Comparison of ENCODE assay signal across 18 cellular contexts in genomic region chr17:20171741-20172377, GRCh38.
DNase-seq lines count a peak whose midpoint lies in the region; ATAC-seq, FAIRE-seq and TF ChIP-seq lines count a peak whose summit lies in the region.
"Had no signal": no experiment of that assay in that cellular context is flagged by ENCODE, and none has a peak within 500 bp of the region (broad histone marks: within the 10 kb centered on the region; RNA-seq: fewer than 3 reads in every experiment).

No MANE protein-coding gene starts in this region.

- H4K8ac ChIP-seq in IMR-90 (ENCODE audit: low read depth in 2 of 2, low read length in 2 of 2) = no peak overlapping the region

- TF ChIP-seq CTCF in IMR-90 (conservative IDR thresholded peaks at IDR 0.05; ENCODE audit: low read depth, low read length) = no peak
- no peak for TF ChIP-seq CTCF in astrocyte (IDR thresholded peaks at IDR 0.05; ENCODE audit: insufficient read depth, low read depth, low read length)
- no peak for TF ChIP-seq CTCF in tibial nerve (IDR thresholded peaks at IDR 0.05)

- peak overlapping the region; percentile 95 for H3K27ac Mint-ChIP-seq in astrocyte (ENCODE audit: unreplicated experiment)
- no peak overlapping the region for H3K27ac Mint-ChIP-seq in activated CD4-positive, alpha-beta T cell treated with anti-CD3 and anti-CD28 coated beads, Interleukin-2, amount 10 ng/mL, durations not matched to agents 24 days and 14 days
- H3K27ac Mint-ChIP-seq: T-helper 1 cell treated with Interleukin-12 subunit alpha and Interleukin-12 subunit beta and Interleukin-4 antibody, amounts not matched to agents 30 μg/mL and 1 μg/mL, for 36 hours; type B pancreatic cell had no signal

- dilution Hi-C loops in IMR-90 (cut with HindIII; ENCODE audit: low sequenced_read_pairs, unreplicated experiment) = no loop called here

- no peaks in the 10 kb centered on the region for H3K27me3 Mint-ChIP-seq in astrocyte (ENCODE audit: low read depth, unreplicated experiment)
- peaks cover 17% of the 10 kb centered on the region for H3K27me3 Mint-ChIP-seq in activated CD4-positive, alpha-beta T cell treated with anti-CD3 and anti-CD28 coated beads, Interleukin-2, amount 10 ng/mL, durations not matched to agents 24 days and 14 days
- H3K27me3 Mint-ChIP-seq: type B pancreatic cell had no signal

- no peak for TF ChIP-seq EP300 in tibial nerve (IDR thresholded peaks at IDR 0.05)

- H3K4me1 ChIP-seq in IMR-90 (ENCODE audit: control insufficient read depth, insufficient read depth, low read length) = peaks cover 30% of the 10 kb centered on the region
- H3K4me1 ChIP-seq in astrocyte (ENCODE audit: insufficient read depth, low read length) = peaks cover 34% of the 10 kb centered on the region
- peaks cover 0 to 30% (median 0%) of the 10 kb centered on the region in 4 donors for H3K4me1 ChIP-seq in tibial nerve
- H3K4me1 ChIP-seq: pancreas had no signal

- H3K9ac ChIP-seq in IMR-90 (ENCODE audit: low read depth, low read length) (no peak overlapping the region), astrocyte (ENCODE audit: low read length) (no peak overlapping the region)
- H3K9ac ChIP-seq: BLaER1 treated with 17β-estradiol and CSF1 and Interleukin-3, amounts not matched to agents 10 nM and 100 nM had no signal

- BruUV-seq in IMR-90 (replicated peaks; lab: Mats Ljungman, UMichigan) = no TSS peak

- intact Hi-C loops in IMR-90 (cut with micrococcal nuclease) = no loop called here
- intact Hi-C loops in activated CD4-positive, alpha-beta T cell treated with anti-CD3 and anti-CD28 coated beads, Interleukin-2, amount 10 ng/mL, durations not matched to agents 24 days and 14 days (cut with micrococcal nuclease) = no loop called here

- no peak overlapping the region for H3K4me3 ChIP-seq in IMR-90 (ENCODE audit: insufficient read depth, low read depth, low read length)
- H3K4me3 ChIP-seq in astrocyte (ENCODE audit: insufficient read depth, low read depth, low read length) = no peak overlapping the region
- no peak overlapping the region for H3K4me3 ChIP-seq in tibial nerve
- H3K4me3 ChIP-seq: BLaER1 treated with 17β-estradiol and CSF1 and Interleukin-3, amounts not matched to agents 10 nM and 100 nM; coronary artery; pancreas had no signal

- peak overlapping the region; percentile 58 for H3K4me3 Mint-ChIP-seq in astrocyte (ENCODE audit: unreplicated experiment)
- H3K4me3 Mint-ChIP-seq in activated CD4-positive, alpha-beta T cell treated with anti-CD3 and anti-CD28 coated beads, Interleukin-2, amount 10 ng/mL, durations not matched to agents 24 days and 14 days = no peak overlapping the region
- H3K4me3 Mint-ChIP-seq: T-helper 1 cell treated with Interleukin-12 subunit alpha and Interleukin-12 subunit beta and Interleukin-4 antibody, amounts not matched to agents 30 μg/mL and 1 μg/mL, for 36 hours; type B pancreatic cell had no signal

- peaks cover 89% of the 10 kb centered on the region for H3K79me2 ChIP-seq in astrocyte (ENCODE audit: insufficient read depth, low read length)

- peak overlapping the region; percentile 64; the same call in 1 of the 2 replicates for H3K14ac ChIP-seq in IMR-90 (replicated peaks; ENCODE audit: low read depth, low read length)

- H2AFZ ChIP-seq in IMR-90 (replicated peaks; ENCODE audit: low read length, poor library complexity) (peak overlapping the region; percentile 14), astrocyte (ENCODE audit: low read depth, low read length) (no peak overlapping the region)

- H3K9me3 ChIP-seq in IMR-90 (ENCODE audit: control insufficient read depth, insufficient read depth, low read length) (no peaks in the 10 kb centered on the region), astrocyte (ENCODE audit: insufficient read depth, low read depth, low read length) (no peaks in the 10 kb centered on the region), tibial nerve (no peaks in the 10 kb centered on the region)
- H3K9me3 ChIP-seq: BLaER1 treated with 17β-estradiol and CSF1 and Interleukin-3, amounts not matched to agents 10 nM and 100 nM; pancreas had no signal

- peak overlapping the region; percentile 77 for H2BK5ac ChIP-seq in IMR-90 (ENCODE audit: low read depth, low read length, poor library complexity, severe bottlenecking)

- TF ChIP-seq RAD21 in IMR-90 (IDR thresholded peaks at IDR 0.05; ENCODE audit: low read length) = no peak

- no peak overlapping the region for H3K27ac ChIP-seq in IMR-90 (ENCODE audit: insufficient read depth, low read length)
- no peak overlapping the region for H3K27ac ChIP-seq in astrocyte (ENCODE audit: low read depth, low read length)
- H3K27ac ChIP-seq in substantia nigra (ENCODE audit: low read depth, low read length, poor library complexity, severe bottlenecking) = peak overlapping the region; percentile 43
- no peak overlapping the region for H3K27ac ChIP-seq in tibial nerve
- H3K27ac ChIP-seq: BLaER1 treated with 17β-estradiol and CSF1 and Interleukin-3, amounts not matched to agents 10 nM and 100 nM; pancreas had no signal

- peak overlapping the region; percentile 87 for H2BK120ac ChIP-seq in IMR-90 (ENCODE audit: low read depth, low read length)

- CTCF ChIA-PET in IMR-90 (lab: Yijun Ruan, JAX) = no interaction called here

- H4K91ac ChIP-seq in IMR-90 (ENCODE audit: insufficient read depth, low read depth, low read length) = peak overlapping the region; percentile 85

- H4K5ac ChIP-seq in IMR-90 (ENCODE audit: low read depth, low read length) = no peak overlapping the region

- peaks cover 62% of the 10 kb centered on the region for H3K4me1 Mint-ChIP-seq in astrocyte (ENCODE audit: low read depth, unreplicated experiment)
- H3K4me1 Mint-ChIP-seq in activated CD4-positive, alpha-beta T cell treated with anti-CD3 and anti-CD28 coated beads, Interleukin-2, amount 10 ng/mL, durations not matched to agents 24 days and 14 days = no peaks in the 10 kb centered on the region

- peaks cover 30 to 75% of the 10 kb centered on the region in 2 experiments for H3K79me1 ChIP-seq in IMR-90 (ENCODE audit: low read depth in 1 of 2, low read length in 2 of 2)

- no peak for TF ChIP-seq POLR2A in IMR-90 (IDR thresholded peaks at IDR 0.05; ENCODE audit: low read depth, low read length)
- no peak for TF ChIP-seq POLR2A in tibial nerve (IDR thresholded peaks at IDR 0.05)

- peak overlapping the region; percentile 61; the same call in 1 of the 2 replicates for H3K23ac ChIP-seq in IMR-90 (ENCODE audit: low read depth, low read length)

- H2BK15ac ChIP-seq in IMR-90 (ENCODE audit: low read depth, low read length) = peak overlapping the region; percentile 83; the same call in 1 of the 3 replicates

- H3K56ac ChIP-seq in IMR-90 (ENCODE audit: extremely low read depth, insufficient read depth, low read length) = no peak overlapping the region

- no peaks in the 10 kb centered on the region for H3K9me3 Mint-ChIP-seq in astrocyte (ENCODE audit: unreplicated experiment)
- H3K9me3 Mint-ChIP-seq in activated CD4-positive, alpha-beta T cell treated with anti-CD3 and anti-CD28 coated beads, Interleukin-2, amount 10 ng/mL, durations not matched to agents 24 days and 14 days = no peaks in the 10 kb centered on the region
- H3K9me3 Mint-ChIP-seq: T-helper 1 cell treated with Interleukin-12 subunit alpha and Interleukin-12 subunit beta and Interleukin-4 antibody, amounts not matched to agents 30 μg/mL and 1 μg/mL, for 36 hours; type B pancreatic cell had no signal

- H3K18ac ChIP-seq in IMR-90 (ENCODE audit: low read depth, low read length) = no peak overlapping the region

- H2AK9ac ChIP-seq in IMR-90 (replicated peaks; ENCODE audit: low read depth, low read length, poor library complexity) = no peak overlapping the region

- DNase-seq in IMR-90 (peak; percentile 18), astrocyte (ENCODE audit: low read depth) (peak; percentile 72), iPS-NIHi7 (ENCODE audit: extremely low spot score) (peak; percentile 26), substantia nigra (lab: John Stamatoyannopoulos, UW) (no peak), tibial nerve (ENCODE audit: low spot score in 2 of 2) (no peak), activated T-cell treated with anti-CD3 and anti-CD28 coated beads for 4 hours (no peak)
- DNase-seq in activated CD4-positive, alpha-beta T cell treated with anti-CD3 and anti-CD28 coated beads, Interleukin-2, amount 10 ng/mL, durations not matched to agents 24 days and 14 days = no peak
- DNase-seq: activated gamma-delta T cell, DMS153, MV-4-11, pancreas, small intestine had no signal

- POLR2A ChIA-PET in IMR-90 (lab: Charles Lee; ENCODE audit: unreplicated experiment) = no interaction called here

- H3K4me2 ChIP-seq in IMR-90 (ENCODE audit: low read depth, low read length) (no peak overlapping the region), astrocyte (ENCODE audit: low read length) (no peak overlapping the region)
- H3K4me2 ChIP-seq: BLaER1 treated with 17β-estradiol and CSF1 and Interleukin-3, amounts not matched to agents 10 nM and 100 nM had no signal

- H3K9me1 ChIP-seq in IMR-90 (ENCODE audit: insufficient read depth, low read length) = peaks cover 38% of the 10 kb centered on the region

- ATAC-seq in IMR-90 (ENCODE audit: low read depth) = peak; percentile 10; the same call in 1 of the 2 replicates
- no peak for ATAC-seq in HG02571 (IDR thresholded peaks at IDR 0.05; ENCODE audit: unreplicated experiment)
- ATAC-seq: activated CD4-positive, CD25-positive, alpha-beta regulatory T cell treated with anti-CD3 and anti-CD28 coated beads, Interleukin-2, amount 50 U/mL, for 24 hours had no signal

- H2AK5ac ChIP-seq in IMR-90 (ENCODE audit: low read depth, low read length) = peak overlapping the region; percentile 41; the same call in 1 of the 2 replicates

- peak overlapping the region; percentile 84 for H3K4ac ChIP-seq in IMR-90 (ENCODE audit: low read depth, low read length)

- in situ Hi-C loops in IMR-90 (cut with MboI; ENCODE audit: low sequenced_read_pairs) = no loop called here

- FAIRE-seq in astrocyte (lab: Jason Lieb, UNC) = no peak
- FAIRE-seq: pancreas, small intestine had no signal

- 100% methylated on average over 1 of the region's 2 CpGs; no CpG with 5 or more reads in 1 of the 2 experiments for WGBS in IMR-90 (ENCODE audit: extremely low coverage in 2 of 2, insufficient read length in 1 of 2), 2 experiments
- 95 to 97% methylated on average over 2 of the region's 2 CpGs for WGBS in tibial nerve, 2 donors

- peak overlapping the region; percentile 94 for H2BK20ac ChIP-seq in IMR-90 (ENCODE audit: low read depth, low read length)

- H3K36me3 ChIP-seq in IMR-90 (ENCODE audit: control insufficient read depth, insufficient read depth, low read length) (no peaks in the 10 kb centered on the region), astrocyte (ENCODE audit: insufficient read depth, low read length) (no peaks in the 10 kb centered on the region), tibial nerve (no peaks in the 10 kb centered on the region)
- H3K36me3 ChIP-seq: pancreas had no signal

- H3K36me3 Mint-ChIP-seq in astrocyte (ENCODE audit: low read depth, unreplicated experiment) = no peaks in the 10 kb centered on the region
- no peaks in the 10 kb centered on the region for H3K36me3 Mint-ChIP-seq in activated CD4-positive, alpha-beta T cell treated with anti-CD3 and anti-CD28 coated beads, Interleukin-2, amount 10 ng/mL, durations not matched to agents 24 days and 14 days (ENCODE audit: low read depth)
- H3K36me3 Mint-ChIP-seq: type B pancreatic cell had no signal

- H3K27me3 ChIP-seq in IMR-90 (ENCODE audit: control insufficient read depth, insufficient read depth, low read length) = no peaks in the 10 kb centered on the region
- H3K27me3 ChIP-seq in astrocyte (ENCODE audit: insufficient read depth, low read length) = no peaks in the 10 kb centered on the region
- H3K27me3 ChIP-seq in tibial nerve = no peaks in the 10 kb centered on the region
- H3K27me3 ChIP-seq: BLaER1 treated with 17β-estradiol and CSF1 and Interleukin-3, amounts not matched to agents 10 nM and 100 nM; pancreas had no signal

- H4K20me1 ChIP-seq in IMR-90 (ENCODE audit: insufficient read depth, low read length) = peaks cover 8% of the 10 kb centered on the region
- no peaks in the 10 kb centered on the region for H4K20me1 ChIP-seq in astrocyte (ENCODE audit: insufficient read depth, low read length)

Comparison
In these comparisons a context has a peak if more than half of its experiments do, and no peak if none do; other contexts are left out.
1. DNase-seq: peak in IMR-90 (single experiment), astrocyte (single experiment) and iPS-NIHi7 (single experiment); none in substantia nigra (0 of 49), tibial nerve (0 of 2), activated CD4-positive, alpha-beta T cell treated with anti-CD3 and anti-CD28 coated beads, Interleukin-2, amount 10 ng/mL, durations not matched to agents 24 days and 14 days (single experiment) and activated T-cell treated with anti-CD3 and anti-CD28 coated beads for 4 hours (single experiment).